8 cellular contexts compared by ENCODE assay signal in the genomic region with DNA sequence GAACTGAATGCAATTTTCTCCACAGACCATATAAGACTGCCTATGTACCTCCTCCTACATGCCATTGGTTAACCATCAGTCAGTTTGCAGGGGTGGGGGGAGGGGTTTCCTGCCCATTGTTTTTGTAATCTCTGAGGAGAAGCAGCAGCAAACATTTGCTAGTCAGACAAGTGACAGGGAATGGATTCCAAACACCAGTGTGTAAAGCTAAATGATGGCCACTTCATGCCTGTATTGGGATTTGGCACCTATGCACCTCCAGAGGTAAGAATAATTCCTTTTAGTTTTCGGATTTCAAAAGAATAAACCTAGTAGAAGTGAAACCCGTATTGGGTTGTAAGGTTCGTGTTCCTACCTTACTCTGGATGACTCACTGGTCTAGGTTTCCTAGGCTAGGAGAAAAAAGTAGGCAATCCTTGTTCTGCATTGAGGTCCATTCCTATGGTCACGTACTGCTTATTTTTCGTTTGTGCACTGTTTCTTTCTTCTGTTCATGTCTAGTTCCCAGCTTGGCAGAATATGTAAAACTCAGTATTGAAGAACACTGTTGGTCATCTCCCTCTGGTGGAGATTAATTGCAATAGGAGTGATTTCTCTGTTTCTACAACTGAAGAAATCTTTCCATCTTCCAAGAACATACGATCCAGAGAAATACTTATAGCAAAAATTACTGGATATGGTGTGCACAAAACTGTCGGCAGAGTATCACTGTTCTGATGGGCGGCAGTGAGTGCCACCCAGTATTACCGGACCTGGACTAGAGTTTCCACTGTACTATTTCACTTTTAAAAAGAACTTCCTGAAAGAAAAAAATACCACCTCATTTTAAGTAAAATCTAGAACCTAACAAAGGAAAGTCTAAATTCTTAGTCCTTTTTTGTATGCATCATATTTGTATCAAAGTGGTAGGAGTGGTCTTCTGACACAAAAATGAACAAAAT. TPM values are rescaled to one million over a fixed set of nuclear protein-coding genes. Genes with fewer than 3 reads are reported as not detected.
A peak's percentile ranks its signal among the peaks of the same experiment; 100 is the strongest.
DNase-seq lines count a peak whose midpoint lies in the region; ATAC-seq and TF ChIP-seq lines count a peak whose summit lies in the region.

A gene (plus strand): TSS at position 150 of the 941 bp plus-strand sequence. CDS start 31 bp downstream, at position 181.

- TF ChIP-seq POLR2A in transverse colon (IDR thresholded peaks at IDR 0.05) = peak; percentile 57

- peak; percentile 58 to 90 (median 69) for TF ChIP-seq CTCF in transverse colon (IDR thresholded peaks at IDR 0.05)

- in situ Hi-C loops in transverse colon (cut with MboI; ENCODE audit: low pct_ligation_motif_present in 1 of 4, low pct_unique_long_range_greater_than_20kb in 1 of 4, low sequenced_read_pairs in 3 of 4) = loop anchor here in 3 of 4 donors (10.0 to 25.0 kb wide), 3 partner anchors 240 to 257 kb away; a partner anchor contains a TSS

- DNase-seq in AML-193 (lab: John Stamatoyannopoulos, UW) = peak; percentile 63 to 74
- peak; percentile 39 for DNase-seq in H7
- DNase-seq in SJCRH30 = peak; percentile 7 to 73
- DNase-seq in lung microvascular endothelial cell (ENCODE audit: low read depth in 2 of 2) = peak; percentile 87 to 89
- no peak for DNase-seq in transverse colon
- DNase-seq in NCI-H446 treated with DMSO at 0.1 percent for 48 hours (lab: John Stamatoyannopoulos, UW) = no peak

- ATAC-seq in HG02678 (IDR thresholded peaks at IDR 0.05; ENCODE audit: unreplicated experiment) = no peak

- H3K36me3 ChIP-seq in H7 (replicated peaks; ENCODE audit: control insufficient read depth, insufficient read depth, low read length) = no peaks in the 10 kb centered on the region
- no peaks in the 10 kb centered on the region for H3K36me3 ChIP-seq in SJCRH30
- H3K36me3 ChIP-seq in endocrine pancreas (ENCODE audit: control insufficient read depth, insufficient read depth, low read length) = no peaks in the 10 kb centered on the region
- peaks cover 0 to 16% (median 8%) of the 10 kb centered on the region in 4 donors for H3K36me3 ChIP-seq in transverse colon

- intact Hi-C loops in transverse colon (cut with DNase I; ENCODE audit: low total_unique reads) = loop anchor here (5.0 kb wide), 1 partner anchor 242 kb away; no protein-coding TSS in a partner anchor

- no peak within 1 kb of the TSS for H3K9ac ChIP-seq in endocrine pancreas (ENCODE audit: control insufficient read depth, insufficient read depth, low read length)

- 0 out of 2 replicates have a peak, but pooled peaks cover 3% of the 10 kb centered on the region for H3K4me1 ChIP-seq in SJCRH30
- H3K4me1 ChIP-seq in endocrine pancreas (ENCODE audit: control insufficient read depth, insufficient read depth, low read length) = peaks cover 6% of the 10 kb centered on the region
- H3K4me1 ChIP-seq in transverse colon = peaks cover 0 to 9% (median 0%) of the 10 kb centered on the region in 4 donors

- WGBS in transverse colon (ENCODE audit: low coverage in 1 of 2), 2 donors = 16 to 24% methylated on average over 7 to 9 of the region's 9 CpGs

- no peak within 1 kb of the TSS for H3K4me3 ChIP-seq in H7 (ENCODE audit: insufficient read depth, low read depth, low read length)
- peak within 1 kb of the TSS; percentile 64 for H3K4me3 ChIP-seq in SJCRH30
- H3K4me3 ChIP-seq in endocrine pancreas (ENCODE audit: control insufficient read depth, insufficient read depth, low read length) = peak within 1 kb of the TSS; percentile 77
- peak within 1 kb of the TSS; percentile 13 to 59 (median 37) for H3K4me3 ChIP-seq in transverse colon

- no peak for TF ChIP-seq EP300 in transverse colon (IDR thresholded peaks at IDR 0.05; ENCODE audit: low read depth)

- peak within 1 kb of the TSS; percentile 73 for H3K27ac ChIP-seq in SJCRH30
- H3K27ac ChIP-seq in transverse colon = peak within 1 kb of the TSS; percentile 69 to 76 (median 74)

- H3K27me3 ChIP-seq in H7 (ENCODE audit: control insufficient read depth, insufficient read depth, low read length) (no peaks in the 10 kb centered on the region), SJCRH30 (no peaks in the 10 kb centered on the region), endocrine pancreas (ENCODE audit: control insufficient read depth, insufficient read depth, low read length) (no peaks in the 10 kb centered on the region), transverse colon (no peaks in the 10 kb centered on the region)

- H3K9me3 ChIP-seq in SJCRH30 (replicated peaks) (no peaks in the 10 kb centered on the region), endocrine pancreas (ENCODE audit: control insufficient read depth, low read length) (no peaks in the 10 kb centered on the region), transverse colon (peaks cover 2% of the 10 kb centered on the region in 2 donors)

RNA-seq across cellular contexts. Expression of the gene that starts here (rescaled TPM):
- 1.00 and 2.6 TPM in 2 replicates for total RNA-seq in H7 (2014; rRNA removed; shearing (Covaris generic))
- total RNA-seq in SJCRH30 (2014; rRNA removed; shearing (Covaris generic)) = 30.0 and 36.3 TPM in 2 replicates
- total RNA-seq in lung microvascular endothelial cell (108 and 111 TPM in 2 replicates), transverse colon (100 to 1,000 TPM; 164 to 634 (median 415) TPM)

Comparison
In these comparisons a context has a peak if more than half of its experiments do, and no peak if none do; other contexts are left out.
1. DNase-seq: peak in AML-193 (2 of 2), H7 (single experiment), SJCRH30 (2 of 2) and lung microvascular endothelial cell (2 of 2); none in transverse colon (single experiment) and NCI-H446 treated with DMSO at 0.1 percent for 48 hours (single experiment).